Comparison of ENCODE assay signal across 16 cellular contexts in the genomic region with DNA sequence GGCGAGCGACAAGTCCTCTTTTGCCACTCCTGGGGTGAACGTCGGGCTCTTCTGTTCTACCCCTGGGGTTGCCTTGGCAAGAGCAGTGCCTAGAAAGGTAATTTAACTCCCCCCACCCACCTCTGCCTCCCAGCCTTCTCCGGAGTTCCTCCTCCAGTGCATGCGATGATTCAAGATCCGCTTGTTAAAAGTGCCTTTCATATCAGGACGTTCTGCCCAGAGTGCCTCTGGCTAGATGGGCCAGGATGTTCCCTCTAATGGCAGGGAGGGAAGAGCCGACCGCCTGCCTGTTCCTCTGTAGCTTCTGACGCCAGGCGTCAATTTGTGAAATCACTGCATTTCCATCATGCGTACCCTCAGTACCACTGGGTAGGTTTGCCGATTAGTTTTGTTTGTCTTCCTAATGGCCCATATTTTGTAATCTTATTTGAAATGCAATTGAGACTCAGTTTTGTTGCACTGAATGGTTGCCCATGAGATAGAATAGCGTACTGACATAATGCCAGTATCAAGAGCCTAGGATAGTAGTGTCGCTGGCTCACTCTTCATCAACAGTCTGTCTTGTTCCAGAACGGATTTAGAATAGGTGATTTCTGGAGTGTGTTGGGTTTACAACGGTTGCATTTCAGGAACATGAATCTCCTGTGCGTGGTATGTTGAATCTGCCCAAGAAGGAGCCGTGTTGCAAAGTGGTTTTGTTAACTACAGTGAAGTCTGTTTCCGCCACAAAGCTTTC. TPM values are rescaled to one million over a fixed set of nuclear protein-coding genes. Genes with fewer than 3 reads are reported as not detected.
DNase-seq lines count a peak whose midpoint lies in the region; ATAC-seq, FAIRE-seq and TF ChIP-seq lines count a peak whose summit lies in the region.
"Had no signal": no experiment of that assay in that cellular context is flagged by ENCODE, and none has a peak within 500 bp of the region (broad histone marks: within the 10 kb centered on the region; RNA-seq: fewer than 3 reads in every experiment).

No MANE protein-coding gene starts in this region.

- H3K36me3 ChIP-seq in left ventricle myocardium inferior: peaks cover 33% of the 10 kb centered on the region

- TF ChIP-seq CTCF in left ventricle myocardium inferior (IDR thresholded peaks at IDR 0.05; ENCODE audit: borderline replicate concordance): no peak

- peaks cover 13% of the 10 kb centered on the region for H3K27me3 Mint-ChIP-seq in activated naive CD4-positive, alpha-beta T cell treated with anti-CD3 and anti-CD28 coated beads, Interleukin-2, amount 10 ng/mL, durations not matched to agents 7 days and 5 days
- H3K27me3 Mint-ChIP-seq: CD4-positive, alpha-beta T cell had no signal

- no peak overlapping the region for H3K27ac Mint-ChIP-seq in activated naive CD4-positive, alpha-beta T cell treated with anti-CD3 and anti-CD28 coated beads, Interleukin-2, amount 10 ng/mL, durations not matched to agents 7 days and 5 days
- H3K27ac Mint-ChIP-seq: CD4-positive, alpha-beta T cell had no signal

- peaks cover 71% of the 10 kb centered on the region for H3K4me1 ChIP-seq in left ventricle myocardium inferior

- no peaks in the 10 kb centered on the region for H3K27me3 ChIP-seq in left ventricle myocardium inferior (ENCODE audit: low read depth)

- H3K4me1 Mint-ChIP-seq in activated naive CD4-positive, alpha-beta T cell treated with anti-CD3 and anti-CD28 coated beads, Interleukin-2, amount 10 ng/mL, durations not matched to agents 7 days and 5 days: peaks cover 5% of the 10 kb centered on the region

- in situ Hi-C loops in KBM-7 (cut with MboI; ENCODE audit: low pct_unique_long_range_greater_than_20kb, low sequenced_read_pairs): no loop called here

- H3K4me3 Mint-ChIP-seq in activated naive CD4-positive, alpha-beta T cell treated with anti-CD3 and anti-CD28 coated beads, Interleukin-2, amount 10 ng/mL, durations not matched to agents 7 days and 5 days: no peak overlapping the region
- H3K4me3 Mint-ChIP-seq: CD4-positive, alpha-beta T cell had no signal

- no peaks in the 10 kb centered on the region for H3K9me3 Mint-ChIP-seq in activated naive CD4-positive, alpha-beta T cell treated with anti-CD3 and anti-CD28 coated beads, Interleukin-2, amount 10 ng/mL, durations not matched to agents 7 days and 5 days
- H3K9me3 Mint-ChIP-seq: CD4-positive, alpha-beta T cell had no signal

- no peak overlapping the region for H3K4me3 ChIP-seq in left ventricle myocardium inferior
- H3K4me3 ChIP-seq: GM23248 had no signal

- H3K36me3 Mint-ChIP-seq in activated naive CD4-positive, alpha-beta T cell treated with anti-CD3 and anti-CD28 coated beads, Interleukin-2, amount 10 ng/mL, durations not matched to agents 7 days and 5 days: no peaks in the 10 kb centered on the region

- H3K9me3 ChIP-seq in left ventricle myocardium inferior (replicated peaks): no peaks in the 10 kb centered on the region

- intact Hi-C loops in Right ventricle myocardium inferior (cut with DNase I) (no loop called here), cardiac septum (cut with DNase I) (no loop called here), left ventricle myocardium inferior (cut with micrococcal nuclease) (loop anchor here (10.0 kb wide), 1 partner anchor 241 kb away; no protein-coding TSS in a partner anchor)

- peak; percentile 91 for FAIRE-seq in urothelium cell line (lab: Jason Lieb, UNC)

- ATAC-seq in Right ventricle myocardium inferior: peak; percentile 46

- H3K27ac ChIP-seq in left ventricle myocardium inferior (replicated peaks): peak overlapping the region; percentile 78
- H3K27ac ChIP-seq: GM23248 had no signal

- peak; percentile 65 for DNase-seq in Right ventricle myocardium inferior (ENCODE audit: missing footprints)
- DNase-seq in cardiac septum (ENCODE audit: low spot score): no peak
- DNase-seq in left ventricle myocardium inferior: no peak
- DNase-seq in mesenteric fat pad (ENCODE audit: low spot score): peak; percentile 65
- DNase-seq in urothelium cell line (ENCODE audit: low spot score): no peak
- no peak for DNase-seq in activated naive CD4-positive, alpha-beta T cell treated with anti-CD3 and anti-CD28 coated beads, Interleukin-2, amount 10 ng/mL, durations not matched to agents 7 days and 5 days
- DNase-seq in NOMO-1 treated with dmso at 0.1 percent for 144 hours (lab: John Stamatoyannopoulos, UW; ENCODE audit: unreplicated experiment): no peak
- no peak for DNase-seq in KBM-7
- DNase-seq: ACHN; C1 segment of cervical spinal cord; Calu3; CD4-positive, alpha-beta T cell; DMS 273 treated with DMSO at 0.1 percent for 48 hours; GM23248; H7 had no signal

- CTCF ChIA-PET in activated naive CD4-positive, alpha-beta T cell treated with anti-CD3 and anti-CD28 coated beads, Interleukin-2, amount 10 ng/mL, durations not matched to agents 7 days and 5 days (lab: Charles Lee): interaction anchor here (0.8 to 5.9 kb wide), 5 partner anchors 12 to 251 kb away, joined by 4 to 101 read pairs (median 17); no protein-coding TSS in a partner anchor

RNA-seq across cellular contexts. Expression of gene ECHDC3, which starts 13.5 kb away (rescaled TPM):
- total RNA-seq in Right ventricle myocardium inferior (101 TPM), cardiac septum (35.1 TPM), left ventricle myocardium inferior (88.5 TPM), mesenteric fat pad (161 TPM)
- total RNA-seq: A172 had no signal

Comparison
In these comparisons a context has a peak if more than half of its experiments do, and no peak if none do; other contexts are left out.
1. DNase-seq: peak in Right ventricle myocardium inferior (single experiment) and mesenteric fat pad (single experiment); none in cardiac septum (single experiment), left ventricle myocardium inferior (single experiment), urothelium cell line (single experiment), activated naive CD4-positive, alpha-beta T cell treated with anti-CD3 and anti-CD28 coated beads, Interleukin-2, amount 10 ng/mL, durations not matched to agents 7 days and 5 days (single experiment), NOMO-1 treated with dmso at 0.1 percent for 144 hours (single experiment) and KBM-7 (single experiment).